Comparison of ENCODE assay signal across 27 cellular contexts in the genomic region with DNA sequence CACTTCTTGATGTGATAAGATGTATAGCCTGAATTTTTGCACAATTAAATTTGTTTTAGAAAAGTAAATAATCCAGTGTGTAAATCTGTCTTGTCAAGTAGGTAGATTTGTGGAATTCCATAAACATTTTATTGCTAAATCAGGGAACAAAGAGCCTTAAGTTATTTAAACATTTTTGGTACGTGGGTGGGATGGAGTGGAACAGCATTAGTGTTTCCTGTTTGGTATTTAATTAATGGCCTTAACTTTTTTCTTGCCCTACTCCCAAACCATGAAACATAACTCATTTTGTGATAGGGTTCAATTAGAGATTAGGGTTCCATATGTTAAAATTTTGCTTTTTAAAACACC.
"Had no signal": no experiment of that assay in that cellular context is flagged by ENCODE, and none has a peak within 500 bp of the region (broad histone marks: within the 10 kb centered on the region; RNA-seq: fewer than 3 reads in every experiment).

No MANE protein-coding gene starts in this region.

- ATAC-seq: activated T-cell treated with anti-CD3 and anti-CD28 coated beads, Interleukin-2, amount 50 U/mL, for 4 hours; body of pancreas; effector memory CD8-positive, alpha-beta T cell; gastroesophageal sphincter; left cardiac atrium; psoas muscle; right cardiac atrium had no signal

- DNase-seq: activated CD4-positive, alpha-beta memory T cell treated with anti-CD3 and anti-CD28 coated beads for 36 hours; activated CD4-positive, alpha-beta T cell treated with anti-CD3 and anti-CD28 coated beads, Interleukin-2, amount 10 ng/mL, durations not matched to agents 24 days and 14 days; activated CD8-positive, alpha-beta memory T cell treated with anti-CD3 and anti-CD28 coated beads, Interleukin-2, amount 50 U/mL, for 4 hours; activated effector memory CD4-positive, alpha-beta T cell treated with Interleukin-2 at 50 U/mL for 16 hours; activated naive CD4-positive, alpha-beta T cell treated with Interleukin-2 at 50 U/mL for 16 hours; activated T-cell treated with anti-CD3 and anti-CD28 coated beads, Interleukin-2, amount 50 U/mL, for 4 hours; aorta; body of pancreas; cerebellar nuclear complex; colonic mucosa; dorsolateral prefrontal cortex; effector memory CD8-positive, alpha-beta T cell; erythroblast; hippocampal formation; left cardiac atrium; naive B cell; occipital lobe; psoas muscle; right cardiac atrium; stimulated activated CD4-positive, alpha-beta T cell treated with anti-CD3 and anti-CD28 coated beads, Interleukin-2, amount 100 ng/mL, for 48 hours; stimulated activated naive CD4-positive, alpha-beta T cell treated with Interleukin-2 at 50 U/mL for 16 hours; T-helper 1 cell; transverse colon had no signal

- H2AFZ ChIP-seq: neural progenitor cell, parathyroid adenoma had no signal

- H3K27ac ChIP-seq: cardiac muscle cell, colonic mucosa, dorsolateral prefrontal cortex, gastroesophageal sphincter, neural progenitor cell, parathyroid adenoma, psoas muscle, transverse colon had no signal

- H3K4me3 ChIP-seq: body of pancreas, cardiac muscle cell, colonic mucosa, dorsolateral prefrontal cortex, gastroesophageal sphincter, neural progenitor cell, psoas muscle, transverse colon had no signal

- H3K4me1 ChIP-seq: parathyroid adenoma had no signal

- H3K27me3 ChIP-seq: body of pancreas, cardiac muscle cell, colonic mucosa, dorsolateral prefrontal cortex, gastroesophageal sphincter, neural progenitor cell, transverse colon had no signal

- H3K36me3 ChIP-seq: cardiac muscle cell, colonic mucosa, gastroesophageal sphincter, neural progenitor cell, transverse colon had no signal

- H3K4me2 ChIP-seq: neural progenitor cell had no signal

- H3K9ac ChIP-seq: neural progenitor cell, parathyroid adenoma had no signal

- H3K9me3 ChIP-seq: body of pancreas, colonic mucosa, gastroesophageal sphincter, psoas muscle, transverse colon had no signal
